24 cellular contexts compared by ENCODE assay signal in genomic region chr5:167442922-167443321, GRCh38.
DNase-seq lines count a peak whose midpoint lies in the region; ATAC-seq, FAIRE-seq and TF ChIP-seq lines count a peak whose summit lies in the region.
"Had no signal": no experiment of that assay in that cellular context is flagged by ENCODE, and none has a peak within 500 bp of the region (broad histone marks: within the 10 kb centered on the region; RNA-seq: fewer than 3 reads in every experiment).

No MANE protein-coding gene starts in this region.

- no peak for TF ChIP-seq CTCF in AG09309 (IDR thresholded peaks at IDR 0.05; ENCODE audit: control insufficient read depth, insufficient read depth, low read depth, low read length, missing control alignments)
- no peak for TF ChIP-seq CTCF in bronchial epithelial cell (IDR thresholded peaks at IDR 0.05; ENCODE audit: insufficient read depth, low read length, severe bottlenecking)
- TF ChIP-seq CTCF in ascending aorta (IDR thresholded peaks at IDR 0.05): no peak

- intact Hi-C loops in ascending aorta (cut with DNase I): no loop called here

- peak; percentile 92 for ATAC-seq in left lobe of liver
- ATAC-seq: heart left ventricle, left ventricle myocardium superior had no signal

- no peak overlapping the region for H3K27ac ChIP-seq in ascending aorta
- H3K27ac ChIP-seq: C4-2B, coronary artery, heart left ventricle, KMS-11, parathyroid adenoma, Peyer's patch, sigmoid colon, SJSA1 had no signal

- DNase-seq in AG09309 (ENCODE audit: low read depth) (peak; percentile 5), HuH-7.5 (ENCODE audit: low spot score) (peak; percentile 22), bronchial epithelial cell (ENCODE audit: low read depth) (peak; percentile 3), left lobe of liver (ENCODE audit: low spot score) (peak; percentile 45), ascending aorta (ENCODE audit: low spot score in 2 of 2) (no peak), NCI-H2227 treated with DMSO at 0.1 percent for 48 hours (lab: John Stamatoyannopoulos, UW) (no peak), EL (no peak), NCI-H82 treated with DMSO at 0.1 percent for 48 hours (lab: John Stamatoyannopoulos, UW; ENCODE audit: unreplicated experiment) (no peak)
- DNase-seq: activated CD4-positive, alpha-beta T cell treated with anti-CD3 and anti-CD28 coated beads, Interleukin-2, amount 10 ng/mL, durations not matched to agents 24 days and 14 days; activated naive CD4-positive, alpha-beta T cell treated with anti-CD3 and anti-CD28 coated beads, Interleukin-2, amount 10 ng/mL, durations not matched to agents 7 days and 5 days; DMS 273 treated with DMSO at 0.1 percent for 48 hours; heart left ventricle; left ventricle myocardium superior; NCI-H1092; NCI-H2081; Peyer's patch; sigmoid colon had no signal

- no peak for FAIRE-seq in bronchial epithelial cell (lab: Jason Lieb, UNC)
- FAIRE-seq: GM18507, H54 had no signal

- H3K36me3 ChIP-seq in bronchial epithelial cell (ENCODE audit: control insufficient read depth, insufficient read depth, low read length) (no peaks in the 10 kb centered on the region), ascending aorta (no peaks in the 10 kb centered on the region)
- H3K36me3 ChIP-seq: heart left ventricle, Peyer's patch, sigmoid colon, SJSA1 had no signal

- H3K27me3 ChIP-seq in bronchial epithelial cell (ENCODE audit: control insufficient read depth, insufficient read depth, low read length) (no peaks in the 10 kb centered on the region), ascending aorta (no peaks in the 10 kb centered on the region)
- H3K27me3 ChIP-seq: heart left ventricle, Peyer's patch, sigmoid colon, SJSA1 had no signal

- no peaks in the 10 kb centered on the region for H3K4me1 ChIP-seq in ascending aorta
- H3K4me1 ChIP-seq: heart left ventricle, parathyroid adenoma, Peyer's patch, sigmoid colon, SJSA1 had no signal

- H3K9me3 ChIP-seq in ascending aorta: no peaks in the 10 kb centered on the region
- H3K9me3 ChIP-seq: heart left ventricle, Peyer's patch, sigmoid colon, SJSA1 had no signal

- H3K4me3 ChIP-seq in AG09309 (ENCODE audit: control insufficient read depth, low read depth, low read length): no peak overlapping the region
- H3K4me3 ChIP-seq in bronchial epithelial cell (ENCODE audit: low read depth, low read length): no peak overlapping the region
- no peak overlapping the region for H3K4me3 ChIP-seq in ascending aorta
- H3K4me3 ChIP-seq: coronary artery, heart left ventricle, Peyer's patch, sigmoid colon, SJSA1 had no signal

Comparison
In these comparisons a context has a peak if more than half of its experiments do, and no peak if none do; other contexts are left out.
1. DNase-seq: peak in AG09309 (single experiment), HuH-7.5 (single experiment), bronchial epithelial cell (single experiment) and left lobe of liver (single experiment); none in ascending aorta (0 of 2), NCI-H2227 treated with DMSO at 0.1 percent for 48 hours (single experiment), EL (single experiment) and NCI-H82 treated with DMSO at 0.1 percent for 48 hours (single experiment).